Comparison of ENCODE assay signal across 9 cellular contexts in the genomic region with DNA sequence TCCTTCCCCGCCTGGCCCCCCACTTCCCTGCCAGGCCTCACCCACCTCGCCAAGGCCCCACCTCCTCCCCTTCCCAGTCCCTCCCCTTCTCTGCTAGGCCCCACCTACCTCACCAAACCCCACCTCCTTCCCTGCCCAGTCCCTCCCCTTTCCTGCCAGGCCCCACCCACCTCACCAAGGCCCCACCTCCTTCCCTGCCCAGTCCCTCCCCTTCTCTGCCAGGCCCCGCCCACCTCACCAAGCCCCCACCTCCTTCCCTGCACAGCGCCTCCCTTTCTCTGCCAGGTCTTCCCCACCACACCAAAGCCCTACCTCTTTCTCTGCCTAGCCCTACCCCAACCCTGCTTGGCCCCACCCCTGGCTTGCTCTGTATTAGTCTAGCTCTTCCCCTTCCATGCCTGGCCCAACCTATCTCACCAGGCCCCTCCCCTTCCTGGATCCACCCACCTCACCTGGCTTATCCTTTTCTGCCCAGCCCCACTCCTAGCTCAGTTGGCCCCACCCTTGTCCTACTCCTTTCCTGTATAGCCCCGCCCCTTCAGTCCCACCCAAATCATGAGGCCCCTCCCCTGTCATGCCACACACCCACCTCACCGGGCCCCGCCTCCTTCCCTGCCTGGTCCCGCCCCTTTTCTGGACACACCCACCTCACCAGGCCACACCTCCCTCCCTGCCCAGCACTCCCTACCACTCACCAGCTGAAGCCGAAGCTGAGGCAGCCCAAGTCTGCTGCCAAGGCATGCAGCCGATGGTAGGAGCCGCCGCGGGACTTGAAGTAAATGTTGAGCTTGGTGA. TPM values are rescaled to one million over a fixed set of nuclear protein-coding genes. Genes with fewer than 3 reads are reported as not detected.
DNase-seq lines count a peak whose midpoint lies in the region; ATAC-seq, FAIRE-seq and TF ChIP-seq lines count a peak whose summit lies in the region.
"Had no signal": no experiment of that assay in that cellular context is flagged by ENCODE, and none has a peak within 500 bp of the region (broad histone marks: within the 10 kb centered on the region; RNA-seq: fewer than 3 reads in every experiment).

No MANE protein-coding gene starts in this region.

- no peak overlapping the region for H3K27ac ChIP-seq in H9 (ENCODE audit: insufficient read length, low read depth, low read length)
- no peak overlapping the region for H3K27ac ChIP-seq in keratinocyte (ENCODE audit: control insufficient read depth, insufficient read depth, low read length)

- H2BK5ac ChIP-seq in H9 (ENCODE audit: insufficient read length, low read length) = no peak overlapping the region

- H2AK5ac ChIP-seq in H9 (ENCODE audit: insufficient read length, low read length) = no peak overlapping the region

- no peak overlapping the region for H4K5ac ChIP-seq in H9 (ENCODE audit: insufficient read length, low read depth, low read length)

- no peak overlapping the region for H2BK120ac ChIP-seq in H9 (ENCODE audit: low read depth, low read length, poor library complexity, severe bottlenecking)

- no peak overlapping the region for H2BK12ac ChIP-seq in H9 (ENCODE audit: insufficient read length, low read depth, low read length)

- H3K4me1 ChIP-seq in H9 (ENCODE audit: insufficient read depth, low read length) (no peaks in the 10 kb centered on the region), keratinocyte (ENCODE audit: control insufficient read depth, extremely low read depth, insufficient read depth, low read length) (no peaks in the 10 kb centered on the region)

- H4K91ac ChIP-seq in H9 (ENCODE audit: insufficient read length, low read depth, low read length) = no peak overlapping the region

- dilution Hi-C loops in keratinocyte (cut with MboI; ENCODE audit: extremely low pct_ligation_motif_present, low sequenced_read_pairs) = no loop called here

- no peak overlapping the region for H3K18ac ChIP-seq in H9 (ENCODE audit: insufficient read length, low read depth, low read length)

- H2BK15ac ChIP-seq in H9 (ENCODE audit: low read depth, low read length) = no peak overlapping the region

- no peak overlapping the region for H3K23ac ChIP-seq in H9 (ENCODE audit: insufficient read length, low read depth, low read length)

- WGBS in H9 (ENCODE audit: extremely low coverage, insufficient read length, low lambda C conversion rate) = no CpG with 5 or more reads among the region's 13 CpGs

- no peaks in the 10 kb centered on the region for H3K23me2 ChIP-seq in H9 (ENCODE audit: insufficient read length, low read depth, low read length, poor library complexity, severe bottlenecking)

- H3K56ac ChIP-seq in H9 (ENCODE audit: insufficient read length, low read depth, low read length) = no peak overlapping the region

- H3K4me2 ChIP-seq in H9 (ENCODE audit: insufficient read depth, insufficient read length, low read length) (no peak overlapping the region), keratinocyte (ENCODE audit: control insufficient read depth, extremely low read depth, insufficient read depth, low read depth, low read length) (no peak overlapping the region)

- no peaks in the 10 kb centered on the region for H3K9me1 ChIP-seq in keratinocyte (ENCODE audit: control insufficient read depth, extremely low read depth, insufficient read depth, low read length)

- H3T11ph ChIP-seq in H9 (ENCODE audit: low read length) = no peak overlapping the region

- H3K27me3 ChIP-seq in H9 (ENCODE audit: insufficient read depth, low read length) (no peaks in the 10 kb centered on the region), keratinocyte (ENCODE audit: control insufficient read depth, extremely low read depth, insufficient read depth, low read length) (peaks cover 4% of the 10 kb centered on the region)

- H3K9me3 ChIP-seq in H9 (ENCODE audit: control insufficient read depth, low read depth, low read length) (no peaks in the 10 kb centered on the region), T-helper 17 cell (ENCODE audit: control insufficient read depth, low read length, poor library complexity, severe bottlenecking) (no peaks in the 10 kb centered on the region), keratinocyte (ENCODE audit: control insufficient read depth, low read depth, low read length) (no peaks in the 10 kb centered on the region)

- TF ChIP-seq CTCF in H9 (conservative IDR thresholded peaks at IDR 0.05) (no peak), keratinocyte (optimal IDR thresholded peaks at IDR 0.05 in 1 of 3, IDR thresholded peaks at IDR 0.05 in 1 of 3, conservative IDR thresholded peaks at IDR 0.05 in 1 of 3; ENCODE audit: extremely low read depth in 1 of 3, insufficient read depth in 2 of 3, low read length in 3 of 3) (no peak)

- H3K36me3 Mint-ChIP-seq in H9 (ENCODE audit: insufficient read depth in 1 of 3, low read depth in 3 of 3) (peaks cover 41 to 76% (median 56%) of the 10 kb centered on the region in 3 experiments), T-helper 17 cell (ENCODE audit: low read depth) (no peaks in the 10 kb centered on the region)

- H3K4me3 Mint-ChIP-seq in H9 = no peak overlapping the region
- H3K4me3 Mint-ChIP-seq in T-helper 17 cell = no peak overlapping the region

- H3K4ac ChIP-seq in H9 (ENCODE audit: low read depth, low read length) = no peak overlapping the region

- no peaks in the 10 kb centered on the region for H3K4me1 Mint-ChIP-seq in H9
- no peaks in the 10 kb centered on the region for H3K4me1 Mint-ChIP-seq in T-helper 17 cell

- no peak overlapping the region for H3K14ac ChIP-seq in H9 (ENCODE audit: insufficient read depth, low read length)

- no peak overlapping the region for H2BK20ac ChIP-seq in H9 (ENCODE audit: low read depth, low read length, poor library complexity, severe bottlenecking)

- H3K36me3 ChIP-seq in keratinocyte (ENCODE audit: control insufficient read depth in 2 of 2, extremely low read depth in 1 of 2, insufficient read depth in 2 of 2, low read length in 2 of 2) = no peaks in the 10 kb centered on the region

- no peak overlapping the region for H3K9ac ChIP-seq in H9 (ENCODE audit: extremely low read depth, insufficient read length, low read length)
- no peak overlapping the region for H3K9ac ChIP-seq in keratinocyte (ENCODE audit: control insufficient read depth, extremely low read depth, insufficient read depth, low read length)

- H4K20me1 ChIP-seq in H9 (ENCODE audit: control insufficient read depth, insufficient read depth, insufficient read length) (no peaks in the 10 kb centered on the region), keratinocyte (ENCODE audit: control insufficient read depth, extremely low read depth, insufficient read depth, low read length) (no peaks in the 10 kb centered on the region)

- FAIRE-seq in keratinocyte (lab: Jason Lieb, UNC) = no peak
- FAIRE-seq: endometrium had no signal

- H3K9me3 Mint-ChIP-seq in H9 = peaks cover 0 to 9% of the 10 kb centered on the region in 2 experiments; a peak in 3 of 5 replicates

- H3K79me1 ChIP-seq in H9 (ENCODE audit: insufficient read depth, low read depth, low read length, poor library complexity, severe bottlenecking) = no peaks in the 10 kb centered on the region

- DNase-seq in COLO829 (ENCODE audit: low spot score) (peak; percentile 49), H9 (peak; percentile 93), T-helper 17 cell (no peak), keratinocyte (ENCODE audit: low read depth, low spot score) (peak; percentile 19), NCI-H345 (lab: John Stamatoyannopoulos, UW) (no peak)

- no peak overlapping the region for H3K4me3 ChIP-seq in keratinocyte (ENCODE audit: control insufficient read depth in 2 of 3, extremely low read depth in 1 of 3, insufficient read depth in 2 of 3, low read depth in 1 of 3, low read length in 3 of 3)

- no peak overlapping the region for H4K8ac ChIP-seq in H9 (replicated peaks; ENCODE audit: insufficient read length, low read depth, low read length)

- ATAC-seq in T-helper 17 cell (peak; percentile 81), GM21717 (IDR thresholded peaks at IDR 0.05; ENCODE audit: unreplicated experiment) (no peak), GM21447 (IDR thresholded peaks at IDR 0.05; ENCODE audit: unreplicated experiment) (no peak), GM19467 (IDR thresholded peaks at IDR 0.05; ENCODE audit: unreplicated experiment) (no peak)

- no peaks in the 10 kb centered on the region for H3K79me2 ChIP-seq in H9 (ENCODE audit: insufficient read depth, low read length)
- no peaks in the 10 kb centered on the region for H3K79me2 ChIP-seq in keratinocyte (ENCODE audit: control insufficient read depth, insufficient read depth, low read length)

- H3K27ac Mint-ChIP-seq in H9 = 0 out of 7 replicates have a peak overlapping the region, but pooled peaks of 1 of the 3 experiments have one; percentile 36
- H3K27ac Mint-ChIP-seq in T-helper 17 cell = no peak overlapping the region

- H2AFZ ChIP-seq in H9 (ENCODE audit: low read length) = no peak overlapping the region
- H2AFZ ChIP-seq in keratinocyte (ENCODE audit: control insufficient read depth, low read length) = no peak overlapping the region

- H3K27me3 Mint-ChIP-seq in H9 (ENCODE audit: low read depth) = no peaks in the 10 kb centered on the region
- no peaks in the 10 kb centered on the region for H3K27me3 Mint-ChIP-seq in T-helper 17 cell

RNA-seq across cellular contexts. Expression of a gene that starts 16.2 kb away (rescaled TPM):
- total RNA-seq in H9 (2021) (19.3 and 20.3 TPM in 2 replicates), T-helper 17 cell (not detected)
- polyA plus RNA-seq in keratinocyte = 0.09 to 0.23 TPM (median 0.14 TPM) in 3 replicates
- 0.62 TPM for polyA plus RNA-seq in keratinocyte (2011; ENCODE audit: low read depth)
- polyA plus RNA-seq in keratinocyte (2011; cell fraction: cytosol; rRNA removed) = 0.12 and 0.32 TPM in 2 replicates
- polyA plus RNA-seq in keratinocyte (2011; cell fraction: nucleus; rRNA removed) = 0.41 and 1.2 TPM in 2 replicates
- polyA plus RNA-seq in keratinocyte (2012; ENCODE audit: low replicate concordance) = 0.21 and 0.75 TPM in 2 replicates
- 0.52 TPM in 1 of 3 replicates, not detected in the others for polyA minus RNA-seq in keratinocyte
- not detected for polyA minus RNA-seq in keratinocyte (2011; cell fraction: cytosol; rRNA and poly(A)+ RNA removed)
- 0.93 TPM in 1 of 2 replicates, not detected in the other for polyA minus RNA-seq in keratinocyte (2011; cell fraction: nucleus; rRNA and poly(A)+ RNA removed)

RNA-seq across cellular contexts. Expression of a gene that starts 39.4 kb away (rescaled TPM):
- total RNA-seq in H9 (2021) (185 and 198 TPM in 2 replicates), T-helper 17 cell (100 to 1,000 TPM; 166 to 185 TPM)
- 109 to 198 TPM (median 137 TPM) in 3 replicates for polyA plus RNA-seq in keratinocyte
- 51.6 TPM for polyA plus RNA-seq in keratinocyte (2011; ENCODE audit: low read depth)
- polyA plus RNA-seq in keratinocyte (2011; cell fraction: cytosol; rRNA removed) = 94.7 and 217 TPM in 2 replicates
- 78.8 and 124 TPM in 2 replicates for polyA plus RNA-seq in keratinocyte (2011; cell fraction: nucleus; rRNA removed)
- 125 and 165 TPM in 2 replicates for polyA plus RNA-seq in keratinocyte (2012; ENCODE audit: low replicate concordance)
- polyA minus RNA-seq in keratinocyte = 83.4 to 139 TPM (median 121 TPM) in 3 replicates
- polyA minus RNA-seq in keratinocyte (2011; cell fraction: cytosol; rRNA and poly(A)+ RNA removed) = 235 TPM
- 62.3 and 70.8 TPM in 2 replicates for polyA minus RNA-seq in keratinocyte (2011; cell fraction: nucleus; rRNA and poly(A)+ RNA removed)

RNA-seq across cellular contexts. Expression of a gene that starts 39.7 kb away (rescaled TPM):
- total RNA-seq in H9 (2021) (52.3 and 52.4 TPM in 2 replicates), T-helper 17 cell (10 to 100 TPM; 45.2 to 49.1 TPM)
- 33.1 to 59.4 TPM (median 39.2 TPM) in 3 replicates for polyA plus RNA-seq in keratinocyte
- polyA plus RNA-seq in keratinocyte (2011; ENCODE audit: low read depth) = 26.9 TPM
- 25.1 and 41.3 TPM in 2 replicates for polyA plus RNA-seq in keratinocyte (2011; cell fraction: cytosol; rRNA removed)
- 33.1 and 34.0 TPM in 2 replicates for polyA plus RNA-seq in keratinocyte (2011; cell fraction: nucleus; rRNA removed)
- 24.3 and 30.8 TPM in 2 replicates for polyA plus RNA-seq in keratinocyte (2012; ENCODE audit: low replicate concordance)
- polyA minus RNA-seq in keratinocyte = 36.4 to 162 TPM (median 53.6 TPM) in 3 replicates
- 66.4 TPM for polyA minus RNA-seq in keratinocyte (2011; cell fraction: cytosol; rRNA and poly(A)+ RNA removed)
- polyA minus RNA-seq in keratinocyte (2011; cell fraction: nucleus; rRNA and poly(A)+ RNA removed) = 15.8 and 16.9 TPM in 2 replicates

RNA-seq across cellular contexts. Expression of a gene that starts 48.0 kb away (rescaled TPM):
- total RNA-seq in H9 (2021) = 83.3 and 85.4 TPM in 2 replicates
- total RNA-seq in T-helper 17 cell = 100 to 1,000 TPM; 135 to 143 TPM
- 22.5 to 48.5 TPM (median 33.7 TPM) in 3 replicates for polyA plus RNA-seq in keratinocyte
- polyA plus RNA-seq in keratinocyte (2011; ENCODE audit: low read depth) = 18.6 TPM
- polyA plus RNA-seq in keratinocyte (2011; cell fraction: cytosol; rRNA removed) = 20.6 and 23.0 TPM in 2 replicates
- 86.3 and 88.6 TPM in 2 replicates for polyA plus RNA-seq in keratinocyte (2011; cell fraction: nucleus; rRNA removed)
- 32.0 and 48.9 TPM in 2 replicates for polyA plus RNA-seq in keratinocyte (2012; ENCODE audit: low replicate concordance)
- 46.1 to 104 TPM (median 79.0 TPM) in 3 replicates for polyA minus RNA-seq in keratinocyte
- 44.5 TPM for polyA minus RNA-seq in keratinocyte (2011; cell fraction: cytosol; rRNA and poly(A)+ RNA removed)
- polyA minus RNA-seq in keratinocyte (2011; cell fraction: nucleus; rRNA and poly(A)+ RNA removed) = 88.3 and 110 TPM in 2 replicates

Comparison
In these comparisons a context has a peak if more than half of its experiments do, and no peak if none do; other contexts are left out.
1. DNase-seq: peak in COLO829 (single experiment), H9 (single experiment) and keratinocyte (single experiment); none in T-helper 17 cell (0 of 3) and NCI-H345 (single experiment).
2. RNA of a gene that starts 16.2 kb away (total RNA-seq): 19.3 to 20.3 TPM in H9; not detected in T-helper 17 cell; every median in the first group is over 10 times any median in the second.